ENCODE assay signal across 16 cellular contexts in genomic region chr10:71231196-71231595, GRCh38. TPM values are rescaled to one million over a fixed set of nuclear protein-coding genes. Genes with fewer than 3 reads are reported as not detected.
"Had no signal": no experiment of that assay in that cellular context is flagged by ENCODE, and none has a peak within 500 bp of the region (broad histone marks: within the 10 kb centered on the region; RNA-seq: fewer than 3 reads in every experiment).

No MANE protein-coding gene starts in this region.

- H3K9me3 ChIP-seq: psoas muscle, sigmoid colon, suprapubic skin, upper lobe of right lung had no signal

- H3K36me3 Mint-ChIP-seq: activated naive CD4-positive, alpha-beta T cell treated with anti-CD3 and anti-CD28 coated beads, Interleukin-2, amount 50 U/mL, for 24 hours; naive B cell had no signal

- ATAC-seq: upper lobe of right lung had no signal

- H3K4me3 ChIP-seq: lung, sigmoid colon, suprapubic skin, upper lobe of right lung had no signal

- H3K27ac ChIP-seq: sigmoid colon, suprapubic skin had no signal

- H3K27ac Mint-ChIP-seq: activated naive CD4-positive, alpha-beta T cell treated with anti-CD3 and anti-CD28 coated beads, Interleukin-2, amount 50 U/mL, for 24 hours; activated T-cell treated with anti-CD3 and anti-CD28 coated beads, Interleukin-2, amount 50 U/mL, for 24 hours; naive B cell had no signal

- H3K4me1 Mint-ChIP-seq: activated naive CD4-positive, alpha-beta T cell treated with anti-CD3 and anti-CD28 coated beads, Interleukin-2, amount 50 U/mL, for 24 hours; naive B cell had no signal

- H3K27me3 ChIP-seq: sigmoid colon, suprapubic skin, upper lobe of right lung had no signal

- H3K9me3 Mint-ChIP-seq: activated naive CD4-positive, alpha-beta T cell treated with anti-CD3 and anti-CD28 coated beads, Interleukin-2, amount 50 U/mL, for 24 hours; activated T-cell treated with anti-CD3 and anti-CD28 coated beads, Interleukin-2, amount 50 U/mL, for 24 hours; naive B cell had no signal

- H3K4me3 Mint-ChIP-seq: activated naive CD4-positive, alpha-beta T cell treated with anti-CD3 and anti-CD28 coated beads, Interleukin-2, amount 50 U/mL, for 24 hours; activated T-cell treated with anti-CD3 and anti-CD28 coated beads, Interleukin-2, amount 50 U/mL, for 24 hours; naive B cell had no signal

- DNase-seq: activated effector memory CD4-positive, alpha-beta T cell treated with Interleukin-2 at 50 U/mL for 16 hours; activated T-cell treated with anti-CD3 and anti-CD28 coated beads, Interleukin-2, amount 50 U/mL, for 24 hours; foreskin melanocyte; kidney glomerular epithelial cell; naive B cell; occipital lobe; psoas muscle; sigmoid colon; stimulated activated CD4-positive, alpha-beta T cell treated with anti-CD3 and anti-CD28 coated beads, Interleukin-12 subunit alpha, Interleukin-12 subunit beta, amount 100 ng/mL, for 4 hours; stimulated activated naive CD4-positive, alpha-beta T cell treated with Interleukin-2 at 50 U/mL for 16 hours; upper lobe of right lung had no signal

- FAIRE-seq: endothelial cell of umbilical vein had no signal

- H3K36me3 ChIP-seq: sigmoid colon, suprapubic skin, upper lobe of right lung had no signal

RNA-seq across cellular contexts. Expression of gene UNC5B, which starts 18.8 kb away (rescaled TPM):
- total RNA-seq: T-helper 2 cell treated with Interferon-gamma antibody and Interleukin-4, amounts not matched to agents 100 ng/mL and 5 ng/mL, for 36 hours had no signal
